Comparison of ENCODE assay signal across 8 cellular contexts in genomic region chr3:134487406-134487805, GRCh38. TPM values are rescaled to one million over a fixed set of nuclear protein-coding genes. Genes with fewer than 3 reads are reported as not detected.
DNase-seq lines count a peak whose midpoint lies in the region; ATAC-seq, FAIRE-seq and TF ChIP-seq lines count a peak whose summit lies in the region.

No MANE protein-coding gene starts in this region.

- ATAC-seq in GM18867 (IDR thresholded peaks at IDR 0.05; ENCODE audit: unreplicated experiment): peak; percentile 21
- no peak for ATAC-seq in stimulated activated naive CD8-positive, alpha-beta T cell treated with anti-CD3 and anti-CD28 coated beads, Interleukin-15, amount 100 ng/mL, for 72 hours
- no peak for ATAC-seq in esophagus mucosa

- H3K36me3 ChIP-seq in OCI-LY7 (ENCODE audit: insufficient read depth, low read length) (peaks cover 24% of the 10 kb centered on the region), esophagus muscularis mucosa (peaks cover 0 to 5% (median 3%) of the 10 kb centered on the region in 4 donors)

- FAIRE-seq in RCC 7860 (lab: Jason Lieb, UNC): no peak

- CTCF ChIA-PET in AG04449 (lab: Yijun Ruan, JAX) (interaction anchor here (0.7 to 18.1 kb wide), 7 partner anchors 13 to 291 kb away, joined by 3 to 690 read pairs (median 4); no protein-coding TSS in a partner anchor), OCI-LY7 (lab: Charles Lee; ENCODE audit: unreplicated experiment) (no interaction called here)

- no peaks in the 10 kb centered on the region for H3K27me3 Mint-ChIP-seq in stimulated activated naive CD8-positive, alpha-beta T cell treated with anti-CD3 and anti-CD28 coated beads, Interleukin-15, amount 100 ng/mL, for 72 hours

- TF ChIP-seq EP300 in esophagus muscularis mucosa (IDR thresholded peaks at IDR 0.05): no peak

- POLR2A ChIA-PET in AG04449 (lab: Yijun Ruan, JAX): interaction anchor here (0.6 to 1.4 kb wide), 4 partner anchors 10 to 129 kb away, joined by 3 read pairs; partner anchors contain the start of gene AMOTL2
- POLR2A ChIA-PET in OCI-LY7 (lab: Charles Lee): interaction anchor here (0.5 to 2.5 kb wide), 5 partner anchors 10 to 679 kb away, joined by 3 to 11 read pairs (median 5); no protein-coding TSS in a partner anchor

- H2AFZ ChIP-seq in OCI-LY7 (ENCODE audit: low read length): no peak overlapping the region

- peak overlapping the region; percentile 96 to 100 for H3K4me3 Mint-ChIP-seq in stimulated activated naive CD8-positive, alpha-beta T cell treated with anti-CD3 and anti-CD28 coated beads, Interleukin-15, amount 100 ng/mL, for 72 hours

- no peak for TF ChIP-seq POLR2A in esophagus muscularis mucosa (IDR thresholded peaks at IDR 0.05; ENCODE audit: low read depth)

- 55% methylated on average over 5 of the region's 5 CpGs for WGBS in esophagus muscularis mucosa

- peaks cover 59% of the 10 kb centered on the region for H3K4me1 Mint-ChIP-seq in stimulated activated naive CD8-positive, alpha-beta T cell treated with anti-CD3 and anti-CD28 coated beads, Interleukin-15, amount 100 ng/mL, for 72 hours

- H3K79me2 ChIP-seq in OCI-LY7 (ENCODE audit: insufficient read depth, low read depth, low read length): peaks cover 80% of the 10 kb centered on the region

- peak overlapping the region; percentile 93 for H3K4me2 ChIP-seq in OCI-LY7 (ENCODE audit: low read length)

- peak overlapping the region; percentile 82 for H3K4me3 ChIP-seq in AG04449 (ENCODE audit: low read depth, low read length)
- peak overlapping the region; percentile 81 for H3K4me3 ChIP-seq in OCI-LY7 (ENCODE audit: low read depth, low read length, poor library complexity, severe bottlenecking)
- H3K4me3 ChIP-seq in esophagus muscularis mucosa: peak overlapping the region; percentile 82 to 91 (median 91)

- H3K27me3 ChIP-seq in esophagus muscularis mucosa: no peaks in the 10 kb centered on the region

- H4K20me1 ChIP-seq in OCI-LY7 (ENCODE audit: insufficient read depth, low read length): no peaks in the 10 kb centered on the region

- intact Hi-C loops in OCI-LY7 (cut with micrococcal nuclease; ENCODE audit: unreplicated experiment): loop anchor here (2.0 to 10.0 kb wide), 4 partner anchors 237 to 1765 kb away; partner anchors contain the start of genes NPHP3, RYK, SRPRB and TOPBP1
- intact Hi-C loops in esophagus muscularis mucosa (cut with DNase I): no loop called here

- peaks cover 23% of the 10 kb centered on the region for H3K4me1 ChIP-seq in OCI-LY7 (ENCODE audit: insufficient read depth, low read length, poor library complexity, severe bottlenecking)
- H3K4me1 ChIP-seq in esophagus muscularis mucosa: peaks cover 35 to 49% (median 43%) of the 10 kb centered on the region in 4 donors

- no peaks in the 10 kb centered on the region for H3K9me3 Mint-ChIP-seq in stimulated activated naive CD8-positive, alpha-beta T cell treated with anti-CD3 and anti-CD28 coated beads, Interleukin-15, amount 100 ng/mL, for 72 hours

- peak overlapping the region; percentile 87 to 98 for H3K27ac Mint-ChIP-seq in stimulated activated naive CD8-positive, alpha-beta T cell treated with anti-CD3 and anti-CD28 coated beads, Interleukin-15, amount 100 ng/mL, for 72 hours

- H3K27ac ChIP-seq in OCI-LY7 (ENCODE audit: low read depth, low read length, poor library complexity, severe bottlenecking): peak overlapping the region; percentile 83
- H3K27ac ChIP-seq in esophagus muscularis mucosa (replicated peaks in 1 of 4): peak overlapping the region in 1 of 4 donors; percentile 97

- H3K9me3 ChIP-seq in OCI-LY7 (ENCODE audit: low read length): no peaks in the 10 kb centered on the region
- no peaks in the 10 kb centered on the region for H3K9me3 ChIP-seq in esophagus muscularis mucosa

- BruUV-seq in OCI-LY7 (replicated peaks; lab: Mats Ljungman, UMichigan): no TSS peak

- DNase-seq in AG04449 (ENCODE audit: low read depth, low spot score) (no peak), OCI-LY7 (ENCODE audit: low spot score) (peak; percentile 70), esophagus muscularis mucosa (ENCODE audit: extremely low spot score) (no peak), RCC 7860 (ENCODE audit: low spot score) (no peak), EL (no peak)
- DNase-seq in stimulated activated naive CD8-positive, alpha-beta T cell treated with anti-CD3 and anti-CD28 coated beads, Interleukin-15, amount 100 ng/mL, for 72 hours: no peak

- TF ChIP-seq CTCF in AG04449 (IDR thresholded peaks at IDR 0.05; ENCODE audit: insufficient read depth, low read length, missing control alignments) (no peak), OCI-LY7 (conservative IDR thresholded peaks at IDR 0.05; ENCODE audit: low read length) (no peak), esophagus muscularis mucosa (IDR thresholded peaks at IDR 0.05) (no peak)

- H3K9me2 ChIP-seq in OCI-LY7 (ENCODE audit: insufficient read depth, low read length): no peaks in the 10 kb centered on the region

RNA-seq across cellular contexts. Expression of gene CEP63, which starts 1.5 kb away (rescaled TPM):
- 21.1 and 45.7 TPM in 2 replicates for total RNA-seq in OCI-LY7 (2014; rRNA removed; shearing (Covaris generic))
- 42.8 and 49.0 TPM in 2 replicates for total RNA-seq in OCI-LY7 (2022)
- 10 to 100 TPM; 16.7 to 26.2 (median 22.6) TPM for total RNA-seq in esophagus muscularis mucosa
- 11.0 TPM for total RNA-seq in esophagus mucosa

RNA-seq across cellular contexts. Expression of gene ANAPC13, which starts 1.6 kb away (rescaled TPM):
- total RNA-seq in OCI-LY7 (2014; rRNA removed; shearing (Covaris generic)): 29.8 and 57.8 TPM in 2 replicates
- 48.1 and 50.6 TPM in 2 replicates for total RNA-seq in OCI-LY7 (2022)
- total RNA-seq in esophagus muscularis mucosa: 10 to 100 TPM; 32.5 to 78.9 (median 49.4) TPM
- total RNA-seq in esophagus mucosa: 17.5 TPM
